1 cellular context compared by ENCODE assay signal in the genomic region with DNA sequence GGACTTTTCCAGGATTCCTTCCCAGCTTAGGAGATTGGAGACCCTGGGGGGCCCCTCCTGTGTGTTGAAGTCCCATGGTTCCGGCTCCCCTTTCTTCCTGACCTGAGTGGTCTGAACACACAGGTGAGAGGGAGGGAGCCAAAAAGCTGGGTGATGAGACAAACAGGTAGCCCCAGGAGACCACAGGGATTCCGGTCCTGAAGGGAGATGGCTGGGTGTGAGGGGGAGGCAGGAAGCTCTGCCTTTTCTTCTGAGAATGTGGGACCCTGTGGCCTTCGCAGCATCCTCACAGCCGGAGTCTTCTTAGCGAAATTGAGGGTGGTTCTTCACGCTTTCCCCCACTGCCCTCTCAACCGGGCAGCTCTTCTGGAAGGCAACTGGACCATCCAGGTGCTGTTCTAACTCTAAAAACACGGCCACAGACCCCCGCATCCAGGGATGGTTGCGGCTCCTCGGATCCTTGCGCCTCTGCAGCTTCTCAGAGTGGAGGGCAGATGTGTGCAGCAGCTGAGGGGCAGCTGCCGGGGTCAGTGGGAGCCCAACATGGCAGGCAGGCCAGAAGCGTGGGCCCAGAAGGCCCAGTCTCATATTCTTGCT.
TF ChIP-seq lines count a peak whose summit lies in the region.

No MANE protein-coding gene starts in this region.

TF ChIP-seq in GM23338, 12 proteins besides CTCF, POLR2A, EP300 and RAD21:
- TF ChIP-seq, protein P1, sequence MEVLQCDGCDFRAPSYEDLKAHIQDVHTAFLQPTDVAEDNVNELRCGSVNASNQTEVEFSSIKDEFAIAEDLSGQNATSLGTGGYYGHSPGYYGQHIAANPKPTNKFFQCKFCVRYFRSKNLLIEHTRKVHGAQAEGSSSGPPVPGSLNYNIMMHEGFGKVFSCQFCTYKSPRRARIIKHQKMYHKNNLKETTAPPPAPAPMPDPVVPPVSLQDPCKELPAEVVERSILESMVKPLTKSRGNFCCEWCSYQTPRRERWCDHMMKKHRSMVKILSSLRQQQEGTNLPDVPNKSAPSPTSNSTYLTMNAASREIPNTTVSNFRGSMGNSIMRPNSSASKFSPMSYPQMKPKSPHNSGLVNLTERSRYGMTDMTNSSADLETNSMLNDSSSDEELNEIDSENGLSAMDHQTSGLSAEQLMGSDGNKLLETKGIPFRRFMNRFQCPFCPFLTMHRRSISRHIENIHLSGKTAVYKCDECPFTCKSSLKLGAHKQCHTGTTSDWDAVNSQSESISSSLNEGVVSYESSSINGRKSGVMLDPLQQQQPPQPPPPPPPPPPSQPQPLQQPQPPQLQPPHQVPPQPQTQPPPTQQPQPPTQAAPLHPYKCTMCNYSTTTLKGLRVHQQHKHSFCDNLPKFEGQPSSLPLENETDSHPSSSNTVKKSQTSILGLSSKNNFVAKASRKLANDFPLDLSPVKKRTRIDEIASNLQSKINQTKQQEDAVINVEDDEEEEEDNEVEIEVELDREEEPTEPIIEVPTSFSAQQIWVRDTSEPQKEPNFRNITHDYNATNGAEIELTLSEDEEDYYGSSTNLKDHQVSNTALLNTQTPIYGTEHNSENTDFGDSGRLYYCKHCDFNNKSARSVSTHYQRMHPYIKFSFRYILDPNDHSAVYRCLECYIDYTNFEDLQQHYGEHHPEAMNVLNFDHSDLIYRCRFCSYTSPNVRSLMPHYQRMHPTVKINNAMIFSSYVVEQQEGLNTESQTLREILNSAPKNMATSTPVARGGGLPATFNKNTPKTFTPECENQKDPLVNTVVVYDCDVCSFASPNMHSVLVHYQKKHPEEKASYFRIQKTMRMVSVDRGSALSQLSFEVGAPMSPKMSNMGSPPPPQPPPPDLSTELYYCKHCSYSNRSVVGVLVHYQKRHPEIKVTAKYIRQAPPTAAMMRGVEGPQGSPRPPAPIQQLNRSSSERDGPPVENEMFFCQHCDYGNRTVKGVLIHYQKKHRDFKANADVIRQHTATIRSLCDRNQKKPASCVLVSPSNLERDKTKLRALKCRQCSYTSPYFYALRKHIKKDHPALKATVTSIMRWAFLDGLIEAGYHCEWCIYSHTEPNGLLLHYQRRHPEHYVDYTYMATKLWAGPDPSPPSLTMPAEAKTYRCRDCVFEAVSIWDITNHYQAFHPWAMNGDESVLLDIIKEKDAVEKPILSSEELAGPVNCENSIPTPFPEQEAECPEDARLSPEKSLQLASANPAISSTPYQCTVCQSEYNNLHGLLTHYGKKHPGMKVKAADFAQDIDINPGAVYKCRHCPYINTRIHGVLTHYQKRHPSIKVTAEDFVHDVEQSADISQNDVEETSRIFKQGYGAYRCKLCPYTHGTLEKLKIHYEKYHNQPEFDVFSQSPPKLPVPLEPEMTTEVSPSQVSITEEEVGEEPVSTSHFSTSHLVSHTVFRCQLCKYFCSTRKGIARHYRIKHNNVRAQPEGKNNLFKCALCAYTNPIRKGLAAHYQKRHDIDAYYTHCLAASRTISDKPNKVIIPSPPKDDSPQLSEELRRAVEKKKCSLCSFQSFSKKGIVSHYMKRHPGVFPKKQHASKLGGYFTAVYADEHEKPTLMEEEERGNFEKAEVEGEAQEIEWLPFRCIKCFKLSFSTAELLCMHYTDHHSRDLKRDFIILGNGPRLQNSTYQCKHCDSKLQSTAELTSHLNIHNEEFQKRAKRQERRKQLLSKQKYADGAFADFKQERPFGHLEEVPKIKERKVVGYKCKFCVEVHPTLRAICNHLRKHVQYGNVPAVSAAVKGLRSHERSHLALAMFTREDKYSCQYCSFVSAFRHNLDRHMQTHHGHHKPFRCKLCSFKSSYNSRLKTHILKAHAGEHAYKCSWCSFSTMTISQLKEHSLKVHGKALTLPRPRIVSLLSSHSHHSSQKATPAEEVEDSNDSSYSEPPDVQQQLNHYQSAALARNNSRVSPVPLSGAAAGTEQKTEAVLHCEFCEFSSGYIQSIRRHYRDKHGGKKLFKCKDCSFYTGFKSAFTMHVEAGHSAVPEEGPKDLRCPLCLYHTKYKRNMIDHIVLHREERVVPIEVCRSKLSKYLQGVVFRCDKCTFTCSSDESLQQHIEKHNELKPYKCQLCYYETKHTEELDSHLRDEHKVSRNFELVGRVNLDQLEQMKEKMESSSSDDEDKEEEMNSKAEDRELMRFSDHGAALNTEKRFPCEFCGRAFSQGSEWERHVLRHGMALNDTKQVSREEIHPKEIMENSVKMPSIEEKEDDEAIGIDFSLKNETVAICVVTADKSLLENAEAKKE (CRISPR knock-in tag; IDR thresholded peaks at IDR 0.05), result no peak
- no peak for TF ChIP-seq NANOG (IDR thresholded peaks at IDR 0.05; ENCODE audit: borderline replicate concordance)
